In the genomic region with DNA sequence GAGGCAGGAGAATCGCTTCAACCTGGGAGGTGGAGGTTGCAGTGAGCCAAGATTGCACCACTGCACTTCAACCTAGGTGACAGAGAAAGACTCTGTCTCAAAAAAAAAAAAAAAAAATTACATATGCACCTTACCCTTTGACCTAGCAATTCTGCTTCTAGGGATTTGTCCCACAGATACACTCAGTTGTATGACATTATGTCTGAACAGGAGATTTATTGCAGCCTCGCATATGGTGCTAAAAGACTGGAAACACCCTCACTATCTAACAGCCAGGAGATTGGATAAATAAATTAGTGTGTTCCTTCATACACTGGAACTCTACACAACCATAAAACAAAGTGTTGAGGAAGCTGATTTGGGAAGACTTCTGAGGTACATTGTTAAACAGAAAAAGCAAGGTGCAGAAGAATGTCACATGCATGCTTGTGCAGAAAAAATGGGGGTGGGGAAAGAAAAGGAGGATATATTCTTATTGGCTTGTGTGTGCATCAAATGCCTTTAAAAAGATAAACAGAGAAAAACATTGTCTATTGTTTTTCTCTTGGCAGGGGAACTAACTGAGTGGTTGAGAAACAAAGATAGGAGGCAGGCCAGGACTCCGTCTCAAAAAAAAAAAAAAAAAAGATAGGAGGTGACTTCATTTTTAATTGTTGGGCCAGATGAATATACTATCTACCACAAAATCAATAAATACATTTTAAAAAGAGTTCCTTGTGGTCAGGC, we compare ENCODE assay signal across 1 cellular context.
TF ChIP-seq lines count a peak whose summit lies in the region.

No MANE protein-coding gene starts in this region.

TF ChIP-seq in K562, 482 proteins besides CTCF, POLR2A, EP300 and RAD21 (continued from another document):
- TF ChIP-seq PHF8 (IDR thresholded peaks at IDR 0.05; ENCODE audit: borderline replicate concordance, low read length), result no peak
- no peak for TF ChIP-seq POLR2AphosphoS2 (IDR thresholded peaks at IDR 0.05; ENCODE audit: low read length)
- TF ChIP-seq KDM5B (IDR thresholded peaks at IDR 0.05; ENCODE audit: insufficient replicate concordance, low read depth, low read length), result no peak
- peak; percentile 34 for TF ChIP-seq TCF3 (CRISPR knock-in tag; IDR thresholded peaks at IDR 0.05)
- TF ChIP-seq PBX2 (CRISPR knock-in tag; IDR thresholded peaks at IDR 0.05; ENCODE audit: low read depth), result no peak
- peak; percentile 88 for TF ChIP-seq PBX2 (tag; conservative IDR thresholded peaks at IDR 0.05; ENCODE audit: low read depth)
- no peak for TF ChIP-seq RBM14 (IDR thresholded peaks at IDR 0.05; ENCODE audit: borderline replicate concordance, insufficient read depth, low read depth, low read length)
- TF ChIP-seq ZNF316 (IDR thresholded peaks at IDR 0.05), result no peak
- TF ChIP-seq RCOR1 (IDR thresholded peaks at IDR 0.05; ENCODE audit: borderline replicate concordance in 1 of 2, low read depth in 2 of 2, low read length in 2 of 2), result no peak
- no peak for TF ChIP-seq TEAD2 (tag; IDR thresholded peaks at IDR 0.05)
- no peak for TF ChIP-seq ZNF282 (CRISPR knock-in tag; IDR thresholded peaks at IDR 0.05)
- TF ChIP-seq ZBTB49 (CRISPR knock-in tag; IDR thresholded peaks at IDR 0.05; ENCODE audit: borderline replicate concordance), result no peak
- TF ChIP-seq TRIM28 (IDR thresholded peaks at IDR 0.05), result no peak
- TF ChIP-seq MCM3 (IDR thresholded peaks at IDR 0.05), result no peak
- no peak for TF ChIP-seq FOXA3 (CRISPR knock-in tag; conservative IDR thresholded peaks at IDR 0.05 in 1 of 2, IDR thresholded peaks at IDR 0.05 in 1 of 2)
- TF ChIP-seq, protein P1, sequence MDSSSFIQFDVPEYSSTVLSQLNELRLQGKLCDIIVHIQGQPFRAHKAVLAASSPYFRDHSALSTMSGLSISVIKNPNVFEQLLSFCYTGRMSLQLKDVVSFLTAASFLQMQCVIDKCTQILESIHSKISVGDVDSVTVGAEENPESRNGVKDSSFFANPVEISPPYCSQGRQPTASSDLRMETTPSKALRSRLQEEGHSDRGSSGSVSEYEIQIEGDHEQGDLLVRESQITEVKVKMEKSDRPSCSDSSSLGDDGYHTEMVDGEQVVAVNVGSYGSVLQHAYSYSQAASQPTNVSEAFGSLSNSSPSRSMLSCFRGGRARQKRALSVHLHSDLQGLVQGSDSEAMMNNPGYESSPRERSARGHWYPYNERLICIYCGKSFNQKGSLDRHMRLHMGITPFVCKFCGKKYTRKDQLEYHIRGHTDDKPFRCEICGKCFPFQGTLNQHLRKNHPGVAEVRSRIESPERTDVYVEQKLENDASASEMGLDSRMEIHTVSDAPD (CRISPR knock-in tag; IDR thresholded peaks at IDR 0.05), result no peak
- no peak for TF ChIP-seq BRF1 (IDR thresholded peaks at IDR 0.05; ENCODE audit: borderline replicate concordance, extremely low read depth, insufficient read length)
- no peak for TF ChIP-seq ZBTB1 (CRISPR knock-in tag; IDR thresholded peaks at IDR 0.05; ENCODE audit: borderline replicate concordance, low read depth)
- TF ChIP-seq ZNF408 (CRISPR knock-in tag; IDR thresholded peaks at IDR 0.05; ENCODE audit: low read depth), result no peak
- no peak for TF ChIP-seq ZBTB43 (CRISPR knock-in tag; IDR thresholded peaks at IDR 0.05)
- TF ChIP-seq TCF7L2 (IDR thresholded peaks at IDR 0.05; ENCODE audit: low read depth, low read length), result no peak
- no peak for TF ChIP-seq ZNF431 (CRISPR knock-in tag; IDR thresholded peaks at IDR 0.05)
- no peak for TF ChIP-seq ZFP1 (CRISPR knock-in tag; IDR thresholded peaks at IDR 0.05)
- TF ChIP-seq HDAC6 (IDR thresholded peaks at IDR 0.05; ENCODE audit: low read depth, low read length), result no peak
- TF ChIP-seq ARID1B (IDR thresholded peaks at IDR 0.05), result peak; percentile 34; the same call in 1 of the 2 replicates
- no peak for TF ChIP-seq GABPB1 (CRISPR knock-in tag; IDR thresholded peaks at IDR 0.05)
- no peak for TF ChIP-seq BACH1 (tag; IDR thresholded peaks at IDR 0.05)
- TF ChIP-seq, protein P2, sequence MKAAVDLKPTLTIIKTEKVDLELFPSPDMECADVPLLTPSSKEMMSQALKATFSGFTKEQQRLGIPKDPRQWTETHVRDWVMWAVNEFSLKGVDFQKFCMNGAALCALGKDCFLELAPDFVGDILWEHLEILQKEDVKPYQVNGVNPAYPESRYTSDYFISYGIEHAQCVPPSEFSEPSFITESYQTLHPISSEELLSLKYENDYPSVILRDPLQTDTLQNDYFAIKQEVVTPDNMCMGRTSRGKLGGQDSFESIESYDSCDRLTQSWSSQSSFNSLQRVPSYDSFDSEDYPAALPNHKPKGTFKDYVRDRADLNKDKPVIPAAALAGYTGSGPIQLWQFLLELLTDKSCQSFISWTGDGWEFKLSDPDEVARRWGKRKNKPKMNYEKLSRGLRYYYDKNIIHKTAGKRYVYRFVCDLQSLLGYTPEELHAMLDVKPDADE (conservative IDR thresholded peaks at IDR 0.05; ENCODE audit: control insufficient read depth, low read depth, low read length), result no peak
- TF ChIP-seq ZNF717 (CRISPR knock-in tag; IDR thresholded peaks at IDR 0.05), result no peak
- no peak for TF ChIP-seq STAG1 (CRISPR knock-in tag; IDR thresholded peaks at IDR 0.05; ENCODE audit: borderline replicate concordance)
- no peak for TF ChIP-seq MAZ (CRISPR knock-in tag; conservative IDR thresholded peaks at IDR 0.05 in 1 of 2, IDR thresholded peaks at IDR 0.05 in 1 of 2)
- no peak for TF ChIP-seq PATZ1 (CRISPR knock-in tag; IDR thresholded peaks at IDR 0.05; ENCODE audit: borderline replicate concordance)
- TF ChIP-seq PKNOX1 (IDR thresholded peaks at IDR 0.05), result peak; percentile 83
- TF ChIP-seq MITF (IDR thresholded peaks at IDR 0.05), result no peak
- TF ChIP-seq SOX6 (IDR thresholded peaks at IDR 0.05), result peak; percentile 45; the same call in 1 of the 2 replicates
- TF ChIP-seq TEAD4 (IDR thresholded peaks at IDR 0.05; ENCODE audit: low read length), result peak; percentile 42; the same call in 1 of the 2 replicates
- no peak for TF ChIP-seq TEAD4 (CRISPR knock-in tag; IDR thresholded peaks at IDR 0.05; ENCODE audit: borderline replicate concordance)
- TF ChIP-seq NR2C2 (CRISPR knock-in tag; IDR thresholded peaks at IDR 0.05), result no peak
- TF ChIP-seq NR2C2 (tag; IDR thresholded peaks at IDR 0.05), result peak; percentile 85
- no peak for TF ChIP-seq UBTF (IDR thresholded peaks at IDR 0.05; ENCODE audit: borderline replicate concordance in 1 of 2, low read depth in 2 of 2, low read length in 2 of 2)
